In the genomic region with DNA sequence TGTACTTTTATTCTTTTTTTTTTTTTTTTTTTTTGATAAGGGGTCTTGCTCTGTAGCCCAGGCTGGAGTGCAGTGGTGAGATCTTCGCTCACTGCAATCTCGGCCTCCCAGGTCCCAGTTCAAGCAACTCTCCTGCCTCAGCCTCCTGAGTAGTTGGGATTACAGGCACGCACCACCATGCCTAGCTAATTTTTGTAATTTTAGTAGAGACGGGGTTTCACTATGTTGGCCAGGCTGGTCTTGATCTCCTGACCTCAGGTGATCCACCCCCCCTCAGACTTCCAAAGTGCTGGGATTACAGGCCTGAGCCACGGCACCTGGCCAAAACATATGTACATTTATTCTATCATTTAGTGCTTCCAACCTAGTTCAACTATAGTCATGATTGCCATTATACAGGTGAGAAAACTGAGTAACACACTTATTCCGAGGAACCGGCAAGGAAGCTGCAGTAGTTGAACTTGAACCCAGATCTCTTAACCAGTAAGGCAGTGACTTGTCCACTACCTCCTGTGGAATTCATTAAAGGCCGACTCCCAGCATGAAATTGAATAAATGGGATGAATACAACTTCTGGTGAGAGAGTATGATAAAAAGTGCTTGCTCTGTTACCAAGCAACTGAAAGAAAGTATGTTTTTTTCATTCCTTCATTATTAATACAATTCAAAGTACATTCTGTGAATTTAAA, we compare ENCODE assay signal across 8 cellular contexts. TPM values are rescaled to one million over a fixed set of nuclear protein-coding genes. Genes with fewer than 3 reads are reported as not detected.
A peak's percentile ranks its signal among the peaks of the same experiment; 100 is the strongest.
DNase-seq lines count a peak whose midpoint lies in the region; ATAC-seq and TF ChIP-seq lines count a peak whose summit lies in the region.

No MANE protein-coding gene starts in this region.

- no peak for TF ChIP-seq CTCF in liver (IDR thresholded peaks at IDR 0.05; ENCODE audit: low read depth, low read length, missing input control)
- TF ChIP-seq CTCF in thyroid gland (IDR thresholded peaks at IDR 0.05) = no peak

- whole genome bisulfite sequencing in liver = 95% methylated on average over 8 of the region's 8 CpGs
- 94 to 95% methylated on average over 8 of the region's 8 CpGs for WGBS in thyroid gland, 2 donors

- peak overlapping the region; percentile 36 to 40 for H3K9ac ChIP-seq in liver (ENCODE audit: low read depth in 1 of 2, low read length in 2 of 2)

- H3K4me1 Mint-ChIP-seq in activated CD8-positive, alpha-beta memory T cell treated with anti-CD3 and anti-CD28 coated beads, Interleukin-2, amount 10 ng/mL, durations not matched to agents 7 days and 5 days = peaks cover 27% of the 10 kb centered on the region

- peak overlapping the region; percentile 97 for H3K27ac Mint-ChIP-seq in activated CD8-positive, alpha-beta memory T cell treated with anti-CD3 and anti-CD28 coated beads, Interleukin-2, amount 10 ng/mL, durations not matched to agents 7 days and 5 days

- no peak for TF ChIP-seq POLR2A in thyroid gland (IDR thresholded peaks at IDR 0.05)

- H3K4me1 ChIP-seq in liver (ENCODE audit: control insufficient read depth in 4 of 4, insufficient read depth in 4 of 4, low read length in 3 of 4) (peaks cover 0 to 4% (median 2%) of the 10 kb centered on the region in 4 donors), thyroid gland (peaks cover 5 to 15% of the 10 kb centered on the region in 2 donors)

- DNase-seq in activated CD8-positive, alpha-beta memory T cell treated with anti-CD3 and anti-CD28 coated beads, Interleukin-2, amount 10 ng/mL, durations not matched to agents 7 days and 5 days = no peak
- DNase-seq in activated CD8-positive, alpha-beta memory T cell treated with anti-CD3 and anti-CD28 coated beads, Interleukin-2, amount 50 U/mL, for 4 hours = no peak
- DNase-seq in thyroid gland (no peak), NCI-H1105 treated with DMSO at 0.1 percent for 48 hours (lab: John Stamatoyannopoulos, UW) (no peak)

- no peaks in the 10 kb centered on the region for H3K9me3 ChIP-seq in liver (ENCODE audit: control insufficient read depth in 4 of 4, low read length in 3 of 4)
- no peaks in the 10 kb centered on the region for H3K9me3 ChIP-seq in thyroid gland

- H3K4me3 ChIP-seq in liver (ENCODE audit: low read depth in 1 of 3, low read length in 3 of 3) (peak overlapping the region in 1 of 3 donors; percentile 71), thyroid gland (replicated peaks in 1 of 3) (peak overlapping the region in 1 of 3 donors; percentile 46)

- no peak for ATAC-seq in activated CD8-positive, alpha-beta memory T cell treated with anti-CD3 and anti-CD28 coated beads, Interleukin-2, amount 10 ng/mL, durations not matched to agents 7 days and 5 days
- ATAC-seq in GM18520 (IDR thresholded peaks at IDR 0.05; ENCODE audit: unreplicated experiment) = no peak
- ATAC-seq in GM21737 (IDR thresholded peaks at IDR 0.05; ENCODE audit: unreplicated experiment) = no peak

- no peaks in the 10 kb centered on the region for H3K27me3 ChIP-seq in liver (ENCODE audit: control insufficient read depth in 4 of 4, insufficient read depth in 4 of 4, low read length in 3 of 4)
- H3K27me3 ChIP-seq in thyroid gland = no peaks in the 10 kb centered on the region

- CTCF ChIA-PET in activated CD8-positive, alpha-beta memory T cell treated with anti-CD3 and anti-CD28 coated beads, Interleukin-2, amount 10 ng/mL, durations not matched to agents 7 days and 5 days (lab: Charles Lee) = interaction anchor here (0.7 to 3.1 kb wide), 18 partner anchors 21 to 531 kb away, joined by 3 to 58 read pairs (median 9); no protein-coding TSS in a partner anchor

- peak overlapping the region; percentile 80 for H3K4me3 Mint-ChIP-seq in activated CD8-positive, alpha-beta memory T cell treated with anti-CD3 and anti-CD28 coated beads, Interleukin-2, amount 10 ng/mL, durations not matched to agents 7 days and 5 days

- H3K27ac ChIP-seq in angular gyrus (ENCODE audit: low read depth, low read length) (peak overlapping the region; percentile 98), liver (ENCODE audit: low read depth in 1 of 2, low read length in 2 of 2) (peak overlapping the region in 1 of 2 donors; percentile 98), thyroid gland (peak overlapping the region; percentile 97 to 99 (median 99))

- TF ChIP-seq RAD21 in liver (IDR thresholded peaks at IDR 0.05) = no peak

- peaks cover 3% of the 10 kb centered on the region for H3K27me3 Mint-ChIP-seq in activated CD8-positive, alpha-beta memory T cell treated with anti-CD3 and anti-CD28 coated beads, Interleukin-2, amount 10 ng/mL, durations not matched to agents 7 days and 5 days

- no peaks in the 10 kb centered on the region for H3K9me3 Mint-ChIP-seq in activated CD8-positive, alpha-beta memory T cell treated with anti-CD3 and anti-CD28 coated beads, Interleukin-2, amount 10 ng/mL, durations not matched to agents 7 days and 5 days (ENCODE audit: low read depth)

- H3K36me3 ChIP-seq in liver (ENCODE audit: control insufficient read depth in 4 of 4, insufficient read depth in 3 of 4, low read depth in 1 of 4, low read length in 3 of 4) (no peaks in the 10 kb centered on the region), thyroid gland (no peaks in the 10 kb centered on the region)

- H3K36me3 Mint-ChIP-seq in activated CD8-positive, alpha-beta memory T cell treated with anti-CD3 and anti-CD28 coated beads, Interleukin-2, amount 10 ng/mL, durations not matched to agents 7 days and 5 days = peaks cover 23% of the 10 kb centered on the region

- intact Hi-C loops in thyroid gland (cut with DNase I) = no loop called here

TF ChIP-seq in liver, 16 proteins besides CTCF, POLR2A, EP300 and RAD21:
- TF ChIP-seq, protein P1, sequence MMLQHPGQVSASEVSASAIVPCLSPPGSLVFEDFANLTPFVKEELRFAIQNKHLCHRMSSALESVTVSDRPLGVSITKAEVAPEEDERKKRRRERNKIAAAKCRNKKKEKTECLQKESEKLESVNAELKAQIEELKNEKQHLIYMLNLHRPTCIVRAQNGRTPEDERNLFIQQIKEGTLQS (IDR thresholded peaks at IDR 0.05) = no peak
- TF ChIP-seq, protein P2, sequence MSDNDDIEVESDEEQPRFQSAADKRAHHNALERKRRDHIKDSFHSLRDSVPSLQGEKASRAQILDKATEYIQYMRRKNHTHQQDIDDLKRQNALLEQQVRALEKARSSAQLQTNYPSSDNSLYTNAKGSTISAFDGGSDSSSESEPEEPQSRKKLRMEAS (IDR thresholded peaks at IDR 0.05) = no peak
- TF ChIP-seq HNF4G (IDR thresholded peaks at IDR 0.05) (no peak), SP1 (IDR thresholded peaks at IDR 0.05) (no peak), TAF1 (conservative IDR thresholded peaks at IDR 0.05) (no peak), YY1 (IDR thresholded peaks at IDR 0.05) (no peak)
TF ChIP-seq in liver: peak in this region for 0.

RNA-seq across cellular contexts. Expression of a gene that starts 0.8 kb away (rescaled TPM):
- 100 to 1,000 TPM; 115 to 144 TPM for total RNA-seq in activated CD8-positive, alpha-beta memory T cell treated with anti-CD3 and anti-CD28 coated beads, Interleukin-2, amount 10 ng/mL, durations not matched to agents 7 days and 5 days
- total RNA-seq in liver = 10 to 100 TPM; 20.8 to 25.6 TPM
- polyA plus RNA-seq in liver = 10 to 100 TPM in 1 of 2 donors, 1 to 10 TPM in 1; 3.9 to 19.0 TPM
- 10 to 100 TPM; 64.4 to 87.2 (median 76.2) TPM for total RNA-seq in thyroid gland
